Comparison of ENCODE assay signal across 19 cellular contexts in the genomic region with DNA sequence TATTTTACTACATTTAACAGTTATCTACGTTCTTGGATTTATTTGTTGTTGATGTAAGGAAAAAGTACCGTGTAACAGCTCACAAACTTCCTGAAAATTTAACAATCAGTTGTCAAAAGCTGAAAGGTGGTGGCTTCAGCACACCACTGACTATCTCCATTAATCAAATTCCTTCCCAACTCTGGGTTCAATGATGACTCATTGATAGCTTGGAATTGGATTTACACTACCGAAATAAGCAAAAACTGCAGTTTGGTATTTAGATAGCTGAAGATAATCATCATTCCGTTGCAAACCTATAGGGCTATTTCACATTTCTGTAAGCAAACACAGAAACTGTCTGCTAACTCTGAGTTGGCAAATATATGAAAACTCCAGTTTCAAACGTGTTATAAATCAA.
"Had no signal": no experiment of that assay in that cellular context is flagged by ENCODE, and none has a peak within 500 bp of the region (broad histone marks: within the 10 kb centered on the region; RNA-seq: fewer than 3 reads in every experiment).

No MANE protein-coding gene starts in this region.

- H3K27ac ChIP-seq: SJSA1, SK-N-MC had no signal

- H3K27me3 ChIP-seq: SJSA1 had no signal

- FAIRE-seq: RCC 7860 had no signal

- H3K9me3 ChIP-seq: SJSA1 had no signal

- H3K36me3 ChIP-seq: SJSA1 had no signal

- DNase-seq: KBM-7, MM.1S, NCI-H1092 treated with DMSO at 0.1 percent for 48 hours, NCI-H1417, NCI-H1436 treated with DMSO at 0.1 percent for 48 hours, NCI-H1694, NCI-H187 treated with DMSO at 0.1 percent for 48 hours, NCI-H2029 treated with DMSO at 0.1 percent for 48 hours, NCI-H2171 treated with DMSO at 0.1 percent for 48 hours, NCI-H510A, NCI-H524 treated with DMSO at 0.1 percent for 48 hours, NCI-H69, NCI-H774, Right ventricle myocardium superior, RPMI8226, SIG-M5 had no signal

- H3K4me1 ChIP-seq: SJSA1 had no signal

- H3K4me3 ChIP-seq: SJSA1, SK-N-MC had no signal
